In genomic region chr18:73201940-73202339, GRCh38 we compare ENCODE assay signal across 21 cellular contexts.
"Had no signal": no experiment of that assay in that cellular context is flagged by ENCODE, and none has a peak within 500 bp of the region (broad histone marks: within the 10 kb centered on the region; RNA-seq: fewer than 3 reads in every experiment).

No MANE protein-coding gene starts in this region.

- H3K9me3 ChIP-seq: mucosa of descending colon, thyroid gland had no signal

- H3K36me3 ChIP-seq: thyroid gland had no signal

- H3K4me3 ChIP-seq: mucosa of descending colon, thyroid gland had no signal

- H3K27me3 ChIP-seq: thyroid gland had no signal

- ATAC-seq: activated CD8-positive, alpha-beta T cell treated with anti-CD3 and anti-CD28 coated beads, Interleukin-2, amount 10 ng/mL, durations not matched to agents 7 days and 5 days; left ventricle myocardium superior; mucosa of descending colon had no signal

- H3K27ac ChIP-seq: thyroid gland had no signal

- FAIRE-seq: kidney had no signal

- DNase-seq: activated CD4-positive, alpha-beta T cell treated with anti-CD3 and anti-CD28 coated beads, Interleukin-2, amount 10 ng/mL, durations not matched to agents 24 days and 14 days; activated CD4-positive, CD25-positive, alpha-beta regulatory T cell; activated CD8-positive, alpha-beta T cell treated with anti-CD3 and anti-CD28 coated beads, Interleukin-2, amount 10 ng/mL, durations not matched to agents 7 days and 5 days; activated naive CD4-positive, alpha-beta T cell treated with anti-CD3 and anti-CD28 coated beads for 36 hours; activated T-cell treated with anti-CD3 and anti-CD28 coated beads, Interleukin-2, amount 50 U/mL, for 24 hours; anterior cingulate cortex; dermis blood vessel endothelial cell; effector memory CD4-positive, alpha-beta T cell; foreskin melanocyte; hypothalamus; kidney; left ventricle myocardium superior; mesenchymal stem cell; mucosa of descending colon; naive B cell; stimulated activated CD4-positive, alpha-beta T cell treated with anti-CD3 and anti-CD28 coated beads, Interleukin-12 subunit alpha, Interleukin-12 subunit beta, amount 100 ng/mL, for 4 hours; stimulated activated CD4-positive, alpha-beta T cell treated with anti-CD3 and anti-CD28 coated beads, Interleukin-1b, Interleukin-23, amount 100 ng/mL, for 48 hours; stimulated activated CD8-positive, alpha-beta memory T cell treated with anti-CD3 and anti-CD28 coated beads, Interleukin-4, amount 100 ng/mL, for 48 hours; stimulated activated naive CD4-positive, alpha-beta T cell; T-helper 9 cell; thyroid gland had no signal

- H3K4me1 ChIP-seq: thyroid gland had no signal
